In the genomic region with DNA sequence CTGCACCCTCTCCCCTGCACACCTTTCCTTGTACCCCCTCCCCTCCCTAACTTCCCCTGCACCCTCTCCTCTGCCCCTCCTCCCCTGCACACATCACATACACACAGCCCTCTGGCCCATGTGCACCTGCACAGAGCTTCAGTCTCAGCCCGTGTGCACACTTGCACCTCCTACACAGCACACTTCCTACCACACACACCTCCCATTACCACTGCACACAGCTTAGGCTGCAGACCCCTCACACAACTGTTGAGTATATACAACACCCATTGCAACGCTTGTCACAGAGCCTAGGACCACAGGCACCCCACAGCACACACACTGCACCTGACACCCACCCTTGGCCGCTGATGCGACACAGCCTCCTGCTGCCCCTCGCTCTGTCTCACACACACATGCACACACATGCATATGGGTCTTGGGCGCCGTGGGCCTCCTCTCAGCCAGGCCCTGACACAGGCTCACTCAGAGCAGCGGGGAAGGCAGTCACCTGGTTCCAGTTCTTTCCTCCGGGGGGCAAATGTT, we compare ENCODE assay signal across 13 cellular contexts. TPM values are rescaled to one million over a fixed set of nuclear protein-coding genes. Genes with fewer than 3 reads are reported as not detected.
DNase-seq lines count a peak whose midpoint lies in the region; ATAC-seq and TF ChIP-seq lines count a peak whose summit lies in the region.
"Had no signal": no experiment of that assay in that cellular context is flagged by ENCODE, and none has a peak within 500 bp of the region (broad histone marks: within the 10 kb centered on the region; RNA-seq: fewer than 3 reads in every experiment).

No MANE protein-coding gene starts in this region.

- 47 to 58% methylated on average over 9 of the region's 9 CpGs for WGBS in lower leg skin, 2 donors

- H3K4me3 ChIP-seq in dorsolateral prefrontal cortex (peak overlapping the region in 31 of 59 donors; percentile 4 to 54 (median 30)), muscle layer of duodenum (ENCODE audit: low read depth in 1 of 2, low read length in 2 of 2) (peak overlapping the region; percentile 34 to 47), vagina (peak overlapping the region; percentile 44 to 50), lower leg skin (ENCODE audit: low read depth, poor library complexity, severe bottlenecking) (no peak overlapping the region), SJCRH30 (no peak overlapping the region)
- H3K4me3 ChIP-seq: cardiac muscle cell had no signal

- no peak for TF ChIP-seq CTCF in dorsolateral prefrontal cortex (IDR thresholded peaks at IDR 0.05 in 54 of 56, conservative IDR thresholded peaks at IDR 0.05 in 2 of 56; ENCODE audit: low read depth in 1 of 56, partially characterized antibody in 56 of 56)
- no peak for TF ChIP-seq CTCF in vagina (IDR thresholded peaks at IDR 0.05)
- no peak for TF ChIP-seq CTCF in lower leg skin (IDR thresholded peaks at IDR 0.05)

- H3K27me3 ChIP-seq in dorsolateral prefrontal cortex (peaks cover 0 to 47% (median 31%) of the 10 kb centered on the region in 45 donors), muscle layer of duodenum (ENCODE audit: low read depth, low read length) (peaks cover 4% of the 10 kb centered on the region), vagina (no peaks in the 10 kb centered on the region), SJCRH30 (no peaks in the 10 kb centered on the region)

- ATAC-seq in Right ventricle myocardium inferior (no peak), Right ventricle myocardium superior (ENCODE audit: poor library complexity) (no peak)

- peak overlapping the region in 1 of 59 donors; percentile 39 for H3K27ac ChIP-seq in dorsolateral prefrontal cortex
- H3K27ac ChIP-seq in muscle layer of duodenum (ENCODE audit: low read length), result no peak overlapping the region
- no peak overlapping the region for H3K27ac ChIP-seq in vagina
- H3K27ac ChIP-seq in SJCRH30, result no peak overlapping the region
- H3K27ac ChIP-seq: C4-2B, cardiac muscle cell, WERI-Rb-1 had no signal

- H3K36me3 ChIP-seq in muscle layer of duodenum (ENCODE audit: control insufficient read depth in 1 of 2, insufficient read depth in 2 of 2, low read length in 2 of 2) (no peaks in the 10 kb centered on the region), vagina (no peaks in the 10 kb centered on the region), SJCRH30 (no peaks in the 10 kb centered on the region)
- H3K36me3 ChIP-seq: cardiac muscle cell, WERI-Rb-1 had no signal

- TF ChIP-seq POLR2A in vagina (IDR thresholded peaks at IDR 0.05) (no peak), lower leg skin (IDR thresholded peaks at IDR 0.05) (no peak)

- peak; percentile 47 for DNase-seq in Right ventricle myocardium inferior (ENCODE audit: missing footprints)
- DNase-seq in Right ventricle myocardium superior, result no peak
- DNase-seq in dorsolateral prefrontal cortex, result no peak
- no peak for DNase-seq in vagina (ENCODE audit: extremely low spot score in 2 of 2)
- no peak for DNase-seq in lower leg skin (ENCODE audit: low spot score in 2 of 2)
- no peak for DNase-seq in kidney tubule cell (ENCODE audit: low spot score)
- DNase-seq in SJCRH30, result no peak
- DNase-seq: NCI-H526, WERI-Rb-1 had no signal

- intact Hi-C loops in Right ventricle myocardium inferior (cut with DNase I) (loop anchor here (2.0 kb wide), 1 partner anchor 34 kb away; no protein-coding TSS in a partner anchor), Right ventricle myocardium superior (cut with DNase I) (no loop called here), dorsolateral prefrontal cortex (cut with DNase I) (no loop called here), vagina (cut with DNase I) (no loop called here), lower leg skin (cut with DNase I; ENCODE audit: low total_unique reads) (no loop called here)

- H3K4me1 ChIP-seq in muscle layer of duodenum (ENCODE audit: control insufficient read depth in 1 of 2, insufficient read depth in 2 of 2, low read length in 2 of 2) (peaks cover 0 to 17% of the 10 kb centered on the region in 2 donors), vagina (peaks cover 38% of the 10 kb centered on the region), SJCRH30 (no peaks in the 10 kb centered on the region)

- no peaks in the 10 kb centered on the region for H3K9me3 ChIP-seq in muscle layer of duodenum (ENCODE audit: control insufficient read depth in 1 of 2, low read length in 2 of 2)
- no peaks in the 10 kb centered on the region for H3K9me3 ChIP-seq in vagina
- H3K9me3 ChIP-seq in SJCRH30 (replicated peaks), result no peaks in the 10 kb centered on the region

RNA-seq across cellular contexts. Expression of a gene that starts 0.4 kb away (rescaled TPM):
- total RNA-seq in Right ventricle myocardium inferior, result 50.0 TPM
- total RNA-seq in Right ventricle myocardium superior, result 38.6 TPM
- 10 to 100 TPM; 13.7 to 52.3 (median 29.2) TPM for total RNA-seq in dorsolateral prefrontal cortex
- 48.1 TPM for total RNA-seq in vagina
- total RNA-seq in lower leg skin, result 10 to 100 TPM; 15.1 to 23.2 (median 19.0) TPM
- not detected in 2 replicates for total RNA-seq in SJCRH30 (2014; rRNA removed; shearing (Covaris generic))

RNA-seq across cellular contexts. Expression of a gene that starts 20.4 kb away (rescaled TPM):
- 0.32 TPM for total RNA-seq in Right ventricle myocardium inferior
- 0.86 TPM for total RNA-seq in Right ventricle myocardium superior
- total RNA-seq in dorsolateral prefrontal cortex, result 1 to 10 TPM in 96 of 120 experiments, under 1 TPM in 22, not detected in 2; 0.29 to 5.2 (median 1.7) TPM
- 117 TPM for total RNA-seq in vagina
- total RNA-seq in lower leg skin, result 100 to 1,000 TPM; 612 to 880 (median 754) TPM
- total RNA-seq in SJCRH30 (2014; rRNA removed; shearing (Covaris generic)), result 0.18 TPM in 1 of 2 replicates, not detected in the other

RNA-seq across cellular contexts. Expression of a gene that starts 27.4 kb away (rescaled TPM):
- total RNA-seq in Right ventricle myocardium inferior (0.41 TPM), Right ventricle myocardium superior (0.08 TPM), dorsolateral prefrontal cortex (under 1 TPM in 21 of 120 experiments, not detected in 99; 0.08 to 0.70 (median 0.20) TPM), vagina (12.0 TPM), lower leg skin (100 to 1,000 TPM in 2 of 4 donors, 10 to 100 TPM in 2; 55.7 to 116 (median 92.1) TPM)
- 0.61 and 0.73 TPM in 2 replicates for total RNA-seq in SJCRH30 (2014; rRNA removed; shearing (Covaris generic))

RNA-seq across cellular contexts. Expression of a gene that starts 35.7 kb away (rescaled TPM):
- total RNA-seq in Right ventricle myocardium inferior, result 27.8 TPM
- 25.5 TPM for total RNA-seq in Right ventricle myocardium superior
- total RNA-seq in dorsolateral prefrontal cortex, result 10 to 100 TPM; 32.5 to 82.7 (median 53.2) TPM
- 36.1 TPM for total RNA-seq in vagina
- 100 to 1,000 TPM in 1 of 4 donors, 10 to 100 TPM in 3; 35.0 to 108 (median 38.7) TPM for total RNA-seq in lower leg skin
- total RNA-seq in SJCRH30 (2014; rRNA removed; shearing (Covaris generic)), result 30.9 and 34.4 TPM in 2 replicates

RNA-seq across cellular contexts. Expression of a gene that starts 45.1 kb away (rescaled TPM):
- total RNA-seq in Right ventricle myocardium inferior (0.54 TPM), Right ventricle myocardium superior (0.94 TPM), dorsolateral prefrontal cortex (100 to 1,000 TPM in 116 of 120 experiments, 10 to 100 TPM in 4; 81.4 to 330 (median 132) TPM), vagina (15.5 TPM), lower leg skin (10 to 100 TPM in 1 of 4 donors, 1 to 10 TPM in 3; 1.8 to 20.0 (median 5.0) TPM)
- total RNA-seq in SJCRH30 (2014; rRNA removed; shearing (Covaris generic)), result 0.08 TPM in 1 of 2 replicates, not detected in the other
- total RNA-seq: HT-29 had no signal

Comparison
In these comparisons a context has a peak if more than half of its experiments do, and no peak if none do; other contexts are left out.
1. H3K4me3 ChIP-seq: peak in dorsolateral prefrontal cortex (31 of 59), muscle layer of duodenum (2 of 2) and vagina (2 of 2); none in lower leg skin (single experiment) and SJCRH30 (single experiment).
2. RNA of a gene that starts 0.4 kb away (total RNA-seq): 50.0 TPM in Right ventricle myocardium inferior (single experiment), 48.1 TPM in vagina (single experiment), 38.6 TPM in Right ventricle myocardium superior (single experiment), 13.7 to 52.3 TPM in dorsolateral prefrontal cortex and 15.1 to 23.2 TPM in lower leg skin; not detected in SJCRH30; every median in the first group is over 10 times any median in the second.
3. RNA of a gene that starts 20.4 kb away (total RNA-seq): 612 to 880 TPM in lower leg skin and 117 TPM in vagina (single experiment); 0.29 to 5.2 TPM in dorsolateral prefrontal cortex, 0.86 TPM in Right ventricle myocardium superior (single experiment), 0.32 TPM in Right ventricle myocardium inferior (single experiment) and 0.18 TPM in SJCRH30; every median in the first group is over 10 times any median in the second.